8 cellular contexts compared by ENCODE assay signal in genomic region chr12:69239922-69240624, GRCh38. TPM values are rescaled to one million over a fixed set of nuclear protein-coding genes. Genes with fewer than 3 reads are reported as not detected.
A peak's percentile ranks its signal among the peaks of the same experiment; 100 is the strongest.
DNase-seq lines count a peak whose midpoint lies in the region; ATAC-seq and TF ChIP-seq lines count a peak whose summit lies in the region.

No MANE protein-coding gene starts in this region.

- H3K4me1 ChIP-seq in RWPE2 (ENCODE audit: insufficient read depth, poor library complexity, severe bottlenecking) (peaks cover 17% of the 10 kb centered on the region), ovary (ENCODE audit: insufficient read depth) (peaks cover 14% of the 10 kb centered on the region)

- ATAC-seq in GM19328 (IDR thresholded peaks at IDR 0.05; ENCODE audit: unreplicated experiment), result peak; percentile 34
- ATAC-seq in HG03442 (IDR thresholded peaks at IDR 0.05; ENCODE audit: unreplicated experiment), result peak; percentile 24
- ATAC-seq in RWPE2 (ENCODE audit: low read depth), result peak; percentile 33; the same call in 2 of the 3 replicates
- ATAC-seq in activated naive CD4-positive, alpha-beta T cell treated with anti-CD3 and anti-CD28 coated beads, Interleukin-2, amount 50 U/mL, for 72 hours, result peak; percentile 33 to 42
- ATAC-seq in Right ventricle myocardium superior (ENCODE audit: poor library complexity), result peak; percentile 43

- H3K27me3 ChIP-seq in RWPE2 (ENCODE audit: insufficient read depth, poor library complexity, severe bottlenecking) (no peaks in the 10 kb centered on the region), ovary (no peaks in the 10 kb centered on the region)

- H3K27me3 Mint-ChIP-seq in type B pancreatic cell, result no peaks in the 10 kb centered on the region

- peak overlapping the region; percentile 98 for H3K4me3 Mint-ChIP-seq in type B pancreatic cell

- H3K27ac ChIP-seq in RWPE2 (ENCODE audit: poor library complexity, severe bottlenecking) (peak overlapping the region; percentile 77), ovary (peak overlapping the region; percentile 88 to 94)

- TF ChIP-seq POLR2A in ovary (IDR thresholded peaks at IDR 0.05), result no peak

- H3K36me3 ChIP-seq in RWPE2 (ENCODE audit: low read depth) (peaks cover 37% of the 10 kb centered on the region), ovary (no peaks in the 10 kb centered on the region)

- TF ChIP-seq CTCF in RWPE2 (IDR thresholded peaks at IDR 0.05; ENCODE audit: poor library complexity, severe bottlenecking), result no peak
- no peak for TF ChIP-seq CTCF in ovary (IDR thresholded peaks at IDR 0.05)
- TF ChIP-seq CTCF in type B pancreatic cell (conservative IDR thresholded peaks at IDR 0.05), result no peak

- TF ChIP-seq EP300 in ovary (IDR thresholded peaks at IDR 0.05), result no peak

- no peaks in the 10 kb centered on the region for H3K9me3 Mint-ChIP-seq in activated naive CD4-positive, alpha-beta T cell treated with anti-CD3 and anti-CD28 coated beads, Interleukin-2, amount 50 U/mL, for 72 hours
- no peaks in the 10 kb centered on the region for H3K9me3 Mint-ChIP-seq in type B pancreatic cell

- peak overlapping the region; percentile 96 for H3K4me3 ChIP-seq in RWPE2 (ENCODE audit: severe bottlenecking)
- H3K4me3 ChIP-seq in ovary, result peak overlapping the region; percentile 87

- peak overlapping the region; percentile 94 to 99 for H3K27ac Mint-ChIP-seq in activated naive CD4-positive, alpha-beta T cell treated with anti-CD3 and anti-CD28 coated beads, Interleukin-2, amount 50 U/mL, for 72 hours
- H3K27ac Mint-ChIP-seq in type B pancreatic cell, result peak overlapping the region; percentile 98

- H3K9me3 ChIP-seq in RWPE2 (ENCODE audit: severe bottlenecking) (no peaks in the 10 kb centered on the region), ovary (no peaks in the 10 kb centered on the region)

- peaks cover 14 to 19% of the 10 kb centered on the region in 2 donors for H3K36me3 Mint-ChIP-seq in activated naive CD4-positive, alpha-beta T cell treated with anti-CD3 and anti-CD28 coated beads, Interleukin-2, amount 50 U/mL, for 72 hours
- H3K36me3 Mint-ChIP-seq in type B pancreatic cell, result peaks cover 13% of the 10 kb centered on the region

- DNase-seq in CD1c-positive myeloid dendritic cell (ENCODE audit: extremely low spot score) (peak; percentile 70), RWPE2 (ENCODE audit: low spot score) (no peak), Right ventricle myocardium superior (peak; percentile 67), ovary (peak; percentile 34 to 69 (median 58)), type B pancreatic cell (ENCODE audit: extremely low spot score, unreplicated experiment) (no peak)
- peak; percentile 45 to 63 for DNase-seq in activated naive CD4-positive, alpha-beta T cell treated with anti-CD3 and anti-CD28 coated beads, Interleukin-2, amount 50 U/mL, for 72 hours (ENCODE audit: low spot score in 2 of 2)

- intact Hi-C loops in Right ventricle myocardium superior (cut with DNase I) (no loop called here), ovary (cut with DNase I) (no loop called here)

- H3K4me1 Mint-ChIP-seq in type B pancreatic cell (ENCODE audit: unreplicated experiment), result peaks cover 24% of the 10 kb centered on the region

- 0% methylated on average over 28 to 68 of the region's 68 CpGs for WGBS in ovary, 3 donors

RNA-seq across cellular contexts. Expression of gene CPSF6, which starts 0.7 kb away (rescaled TPM):
- 100 to 1,000 TPM in 1 of 2 donors, 10 to 100 TPM in 1; 62.5 to 104 TPM for total RNA-seq in activated naive CD4-positive, alpha-beta T cell treated with anti-CD3 and anti-CD28 coated beads, Interleukin-2, amount 50 U/mL, for 72 hours
- 29.3 TPM for total RNA-seq in Right ventricle myocardium superior
- 10 to 100 TPM; 46.2 to 98.0 (median 74.2) TPM for total RNA-seq in ovary
- polyA plus RNA-seq in ovary, result 10 to 100 TPM; 24.7 to 42.0 TPM
- total RNA-seq in type B pancreatic cell (ENCODE audit: low replicate concordance), result 76.9 and 128 TPM in 2 replicates

Comparison
In these comparisons a context has a peak if more than half of its experiments do, and no peak if none do; other contexts are left out.
1. DNase-seq: peak in CD1c-positive myeloid dendritic cell (single experiment), activated naive CD4-positive, alpha-beta T cell treated with anti-CD3 and anti-CD28 coated beads, Interleukin-2, amount 50 U/mL, for 72 hours (2 of 2), Right ventricle myocardium superior (single experiment) and ovary (5 of 5); none in RWPE2 (single experiment) and type B pancreatic cell (single experiment).
2. Peak in every context shown above with its lines, with median percentiles within 50 percentile points of each other: ATAC-seq.